In the genomic region with DNA sequence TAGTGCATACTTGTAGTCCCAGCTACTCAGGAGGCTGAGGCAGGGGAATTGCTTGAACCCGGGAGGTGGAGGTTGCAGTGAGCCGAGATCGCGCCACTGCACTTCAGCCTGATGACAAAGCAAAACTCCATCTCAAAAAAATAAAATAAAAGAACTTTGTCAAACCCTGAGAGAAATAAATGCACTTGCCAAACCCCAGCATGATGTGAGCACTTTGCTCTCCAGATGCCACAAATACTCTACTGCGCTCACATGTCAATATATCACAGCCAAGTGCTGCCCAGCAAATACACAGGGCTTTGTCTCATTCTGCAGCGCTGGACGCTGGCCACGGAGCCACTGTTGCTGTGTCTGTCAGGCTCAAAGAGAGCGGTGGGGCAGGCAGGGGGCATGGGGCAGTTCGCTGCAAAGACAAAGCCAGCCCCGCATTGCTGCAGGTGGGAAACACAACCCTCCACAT, we compare ENCODE assay signal across 9 cellular contexts. TPM values are rescaled to one million over a fixed set of nuclear protein-coding genes. Genes with fewer than 3 reads are reported as not detected.
DNase-seq lines count a peak whose midpoint lies in the region; ATAC-seq and TF ChIP-seq lines count a peak whose summit lies in the region.
"Had no signal": no experiment of that assay in that cellular context is flagged by ENCODE, and none has a peak within 500 bp of the region (broad histone marks: within the 10 kb centered on the region; RNA-seq: fewer than 3 reads in every experiment).

No MANE protein-coding gene starts in this region.

- no peak for TF ChIP-seq CTCF in type B pancreatic cell (conservative IDR thresholded peaks at IDR 0.05)

- no peak overlapping the region for H3K4me3 Mint-ChIP-seq in type B pancreatic cell

- DNase-seq in NCI-H510A treated with DMSO at 0.1 percent for 48 hours (lab: John Stamatoyannopoulos, UW) (peak; percentile 0), NCI-H510A (lab: John Stamatoyannopoulos, UW) (no peak), epidermal melanocyte (ENCODE audit: insufficient read length, low spot score) (peak; percentile 76), mucosa of gallbladder (ENCODE audit: low spot score) (peak; percentile 77), type B pancreatic cell (ENCODE audit: extremely low spot score, unreplicated experiment) (no peak), activated T-cell treated with anti-CD3 and anti-CD28 coated beads for 4 hours (no peak)
- no peak for DNase-seq in effector CD4-positive, alpha-beta T cell
- DNase-seq: stimulated activated CD4-positive, alpha-beta T cell treated with anti-CD3 and anti-CD28 coated beads, Interleukin-4, amount 100 ng/mL, for 1 hour had no signal

- peaks cover 60% of the 10 kb centered on the region for H3K4me1 Mint-ChIP-seq in type B pancreatic cell (ENCODE audit: unreplicated experiment)

- H3K27me3 Mint-ChIP-seq in type B pancreatic cell, result peaks cover 3% of the 10 kb centered on the region

- H3K9me3 Mint-ChIP-seq in type B pancreatic cell, result no peaks in the 10 kb centered on the region

- no peaks in the 10 kb centered on the region for H3K36me3 Mint-ChIP-seq in type B pancreatic cell

- ATAC-seq in GM19397 (IDR thresholded peaks at IDR 0.05; ENCODE audit: unreplicated experiment), result no peak

- peak overlapping the region; percentile 98 for H3K27ac Mint-ChIP-seq in type B pancreatic cell

RNA-seq across cellular contexts. Expression of a gene that starts 45.1 kb away (rescaled TPM):
- total RNA-seq in mucosa of gallbladder (549 TPM), type B pancreatic cell (ENCODE audit: low replicate concordance) (302 and 656 TPM in 2 replicates)

Comparison
In these comparisons a context has a peak if more than half of its experiments do, and no peak if none do; other contexts are left out.
1. DNase-seq: peak in NCI-H510A treated with DMSO at 0.1 percent for 48 hours (single experiment), epidermal melanocyte (single experiment) and mucosa of gallbladder (single experiment); none in NCI-H510A (single experiment), type B pancreatic cell (single experiment), activated T-cell treated with anti-CD3 and anti-CD28 coated beads for 4 hours (single experiment) and effector CD4-positive, alpha-beta T cell (single experiment).